27 cellular contexts compared by ENCODE assay signal in the genomic region with DNA sequence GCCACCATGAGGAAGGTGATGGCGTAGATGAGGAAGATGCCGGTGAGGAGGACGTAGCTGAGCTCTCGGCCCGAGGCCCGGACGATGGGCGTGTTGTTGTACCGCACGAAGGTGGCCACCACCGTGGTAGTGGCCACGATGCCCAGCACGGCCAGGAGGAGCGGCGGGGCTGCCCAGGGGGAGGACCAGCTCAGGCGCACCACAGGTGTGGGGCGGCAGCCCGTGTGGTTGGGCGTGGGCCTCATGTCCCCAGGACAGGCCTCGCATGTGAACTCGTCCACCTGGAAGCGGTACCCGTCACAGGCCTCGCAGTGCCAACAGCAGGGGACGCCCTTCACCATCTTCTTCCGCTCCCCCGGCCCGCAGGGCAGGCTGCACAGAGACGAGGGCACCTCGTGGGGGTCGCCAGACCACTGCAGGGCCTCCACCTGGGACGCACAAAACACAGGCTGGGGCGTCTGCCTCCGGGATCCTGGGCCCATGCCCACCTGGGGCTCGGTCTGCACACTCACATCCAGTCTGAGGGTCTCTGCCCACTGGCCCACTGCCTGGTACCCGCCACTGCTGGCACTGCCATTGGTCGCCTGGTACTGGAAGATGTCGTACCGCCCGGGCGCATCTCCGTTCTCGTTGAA. TPM values are rescaled to one million over a fixed set of nuclear protein-coding genes. Genes with fewer than 3 reads are reported as not detected.
"Had no signal": no experiment of that assay in that cellular context is flagged by ENCODE, and none has a peak within 500 bp of the region (broad histone marks: within the 10 kb centered on the region; RNA-seq: fewer than 3 reads in every experiment).

No MANE protein-coding gene starts in this region.

- H3K27ac ChIP-seq: RWPE1, SJCRH30 had no signal

- H3K36me3 ChIP-seq: MG63, SJCRH30 had no signal

- H3K9me3 ChIP-seq: SJCRH30 had no signal

- H3K4me3 ChIP-seq: MG63, SJCRH30 had no signal

- ATAC-seq: HepG2, Panc1, PC-3, Right ventricle myocardium inferior, SK-N-SH treated with all-trans-retinoic acid at 6 μM for 48 hours had no signal

- H3K4me1 ChIP-seq: SJCRH30 had no signal

- DNase-seq: IMR-90; Karpas-422; KG1; MG63; NCI-H1092 treated with DMSO at 0.1 percent for 48 hours; NCI-H1436; NCI-H187; NCI-H2029; NCI-H2081 treated with DMSO at 0.1 percent for 48 hours; NCI-H2171; NCI-H226; NCI-H446; NCI-H510A; NCI-H524 treated with DMSO at 0.1 percent for 48 hours; NCI-H69; NCI-H774; NK-92 treated with Interleukin-12 subunit alpha and Interleukin-12 subunit beta, amount 100 ng/mL, for 24 hours; PC-3; SHP77 treated with DMSO at 0.1 percent for 48 hours; SJCRH30 had no signal

- H3K27me3 ChIP-seq: MG63, SJCRH30 had no signal

RNA-seq across cellular contexts. Expression of a gene that starts 8.7 kb away (rescaled TPM):
- total RNA-seq: HepG2, HT1080, IMR-90, OCI-LY7, PC-3, Right ventricle myocardium inferior, SJCRH30 had no signal
- polyA plus RNA-seq: HepG2, IMR-90 had no signal

RNA-seq across cellular contexts. Expression of a gene that starts 37.2 kb away (rescaled TPM):
- total RNA-seq: PC-3 had no signal

RNA-seq across cellular contexts. Expression of a gene that starts 45.4 kb away (rescaled TPM):
- total RNA-seq: HepG2, HT1080, OCI-LY7, PC-3, SJCRH30 had no signal
